22 cellular contexts compared by ENCODE assay signal in genomic region chr11:30967579-30967978, GRCh38.
"Had no signal": no experiment of that assay in that cellular context is flagged by ENCODE, and none has a peak within 500 bp of the region (broad histone marks: within the 10 kb centered on the region; RNA-seq: fewer than 3 reads in every experiment).

No MANE protein-coding gene starts in this region.

- H3K36me3 ChIP-seq: MG63, SJSA1 had no signal

- H3K9me3 ChIP-seq: MG63, SJSA1 had no signal

- H3K27ac ChIP-seq: SJSA1, SK-N-MC had no signal

- DNase-seq: IMR-90, Karpas-422, KG1, MG63, NCI-H1092 treated with DMSO at 0.1 percent for 48 hours, NCI-H1436, NCI-H187, NCI-H2029, NCI-H2081 treated with DMSO at 0.1 percent for 48 hours, NCI-H2171, NCI-H226, NCI-H446, NCI-H510A, NCI-H524 treated with DMSO at 0.1 percent for 48 hours, NCI-H69, NCI-H774, Right ventricle myocardium superior, RPMI8226, SIG-M5 had no signal

- H3K4me3 ChIP-seq: MG63, SJSA1, SK-N-MC had no signal

- ATAC-seq: HepG2 had no signal

- H3K4me1 ChIP-seq: SJSA1 had no signal

- H3K27me3 ChIP-seq: MG63, SJSA1 had no signal
